In the genomic region with DNA sequence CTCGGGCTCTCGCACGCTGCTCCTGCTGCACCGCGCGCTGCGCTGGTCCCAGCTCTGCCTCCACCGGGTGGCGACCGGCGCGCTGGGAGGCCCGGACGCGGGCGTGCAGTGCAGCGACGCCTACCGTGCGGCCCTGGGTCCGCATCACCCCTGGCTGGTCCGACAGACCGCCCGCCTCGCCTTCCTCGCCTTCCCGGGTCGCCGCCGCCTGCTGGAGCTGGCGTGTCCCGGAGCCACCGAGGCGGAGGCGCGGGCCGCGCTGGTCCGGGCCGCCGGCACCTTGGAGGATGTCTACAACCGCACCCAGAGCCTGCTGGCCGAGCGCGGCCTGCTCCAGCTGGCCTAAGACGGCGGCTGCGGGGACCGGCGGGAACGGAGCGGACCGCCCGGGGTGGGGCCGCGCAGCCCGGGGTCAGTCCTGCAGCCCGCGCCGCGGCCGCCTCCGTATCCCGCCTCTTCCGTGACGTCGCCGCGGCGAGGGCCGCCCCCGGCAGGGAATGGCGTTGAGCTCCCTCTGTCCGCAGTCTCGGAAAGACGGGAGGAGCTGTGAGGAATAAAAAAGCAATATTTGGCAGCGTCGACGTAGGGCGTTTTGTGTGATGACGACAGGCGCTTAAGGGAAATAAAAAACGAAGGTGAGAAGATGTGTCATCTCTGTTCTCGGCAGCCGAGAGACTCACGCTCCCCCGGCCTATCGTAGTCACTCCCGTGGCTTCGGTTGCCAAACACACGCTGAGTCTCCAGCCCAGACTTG, we compare ENCODE assay signal across 1 cellular context.
A peak's percentile ranks its signal among the peaks of the same experiment; 100 is the strongest.
TF ChIP-seq lines count a peak whose summit lies in the region.

No MANE protein-coding gene starts in this region.

TF ChIP-seq in K562, 482 proteins besides CTCF, POLR2A, EP300 and RAD21 (continued from another document and continues in another):
- TF ChIP-seq, protein P1, sequence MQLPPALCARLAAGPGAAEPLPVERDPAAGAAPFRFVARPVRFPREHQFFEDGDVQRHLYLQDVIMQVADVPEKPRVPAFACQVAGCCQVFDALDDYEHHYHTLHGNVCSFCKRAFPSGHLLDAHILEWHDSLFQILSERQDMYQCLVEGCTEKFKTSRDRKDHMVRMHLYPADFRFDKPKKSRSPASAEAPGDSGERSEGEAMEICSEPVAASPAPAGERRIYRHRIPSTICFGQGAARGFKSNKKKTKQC (CRISPR knock-in tag; IDR thresholded peaks at IDR 0.05), result peak; percentile 44; the same call in 1 of the 2 replicates
- no peak for TF ChIP-seq HIVEP1 (CRISPR knock-in tag; IDR thresholded peaks at IDR 0.05)
- no peak for TF ChIP-seq TRIM24 (IDR thresholded peaks at IDR 0.05)
- no peak for TF ChIP-seq TEAD2 (tag; IDR thresholded peaks at IDR 0.05)
- TF ChIP-seq SRSF9 (IDR thresholded peaks at IDR 0.05; ENCODE audit: borderline replicate concordance, low read depth, low read length), result no peak
- TF ChIP-seq CTBP1 (IDR thresholded peaks at IDR 0.05; ENCODE audit: borderline replicate concordance), result peak; percentile 98
- no peak for TF ChIP-seq ZNF165 (CRISPR knock-in tag; IDR thresholded peaks at IDR 0.05; ENCODE audit: borderline replicate concordance)
- peak in 1 of 2 experiments; percentile 46; a peak in 1 of 4 replicates for TF ChIP-seq RCOR1 (IDR thresholded peaks at IDR 0.05; ENCODE audit: borderline replicate concordance in 1 of 2, low read depth in 2 of 2, low read length in 2 of 2)
- no peak for TF ChIP-seq RBM14 (IDR thresholded peaks at IDR 0.05; ENCODE audit: borderline replicate concordance, insufficient read depth, low read depth, low read length)
- TF ChIP-seq MBD2 (IDR thresholded peaks at IDR 0.05; ENCODE audit: borderline replicate concordance, low read depth), result no peak
- TF ChIP-seq NR1H2 (CRISPR knock-in tag; IDR thresholded peaks at IDR 0.05), result no peak
- TF ChIP-seq BACH1 (tag; IDR thresholded peaks at IDR 0.05), result no peak
- TF ChIP-seq TEAD4 (IDR thresholded peaks at IDR 0.05; ENCODE audit: low read length), result 0 out of 2 replicates have a peak, but pooled peaks have one; percentile 6
- no peak for TF ChIP-seq TEAD4 (CRISPR knock-in tag; IDR thresholded peaks at IDR 0.05; ENCODE audit: borderline replicate concordance)
- TF ChIP-seq NFATC3 (IDR thresholded peaks at IDR 0.05), result no peak
- TF ChIP-seq ZNF75A (CRISPR knock-in tag; IDR thresholded peaks at IDR 0.05), result no peak
- TF ChIP-seq, protein P2, sequence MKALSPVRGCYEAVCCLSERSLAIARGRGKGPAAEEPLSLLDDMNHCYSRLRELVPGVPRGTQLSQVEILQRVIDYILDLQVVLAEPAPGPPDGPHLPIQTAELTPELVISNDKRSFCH (CRISPR knock-in tag; IDR thresholded peaks at IDR 0.05), result no peak
- TF ChIP-seq, protein P2 (tag; IDR thresholded peaks at IDR 0.05), result peak; percentile 86
- no peak for TF ChIP-seq PHB (CRISPR knock-in tag; IDR thresholded peaks at IDR 0.05)
- TF ChIP-seq, protein P3, sequence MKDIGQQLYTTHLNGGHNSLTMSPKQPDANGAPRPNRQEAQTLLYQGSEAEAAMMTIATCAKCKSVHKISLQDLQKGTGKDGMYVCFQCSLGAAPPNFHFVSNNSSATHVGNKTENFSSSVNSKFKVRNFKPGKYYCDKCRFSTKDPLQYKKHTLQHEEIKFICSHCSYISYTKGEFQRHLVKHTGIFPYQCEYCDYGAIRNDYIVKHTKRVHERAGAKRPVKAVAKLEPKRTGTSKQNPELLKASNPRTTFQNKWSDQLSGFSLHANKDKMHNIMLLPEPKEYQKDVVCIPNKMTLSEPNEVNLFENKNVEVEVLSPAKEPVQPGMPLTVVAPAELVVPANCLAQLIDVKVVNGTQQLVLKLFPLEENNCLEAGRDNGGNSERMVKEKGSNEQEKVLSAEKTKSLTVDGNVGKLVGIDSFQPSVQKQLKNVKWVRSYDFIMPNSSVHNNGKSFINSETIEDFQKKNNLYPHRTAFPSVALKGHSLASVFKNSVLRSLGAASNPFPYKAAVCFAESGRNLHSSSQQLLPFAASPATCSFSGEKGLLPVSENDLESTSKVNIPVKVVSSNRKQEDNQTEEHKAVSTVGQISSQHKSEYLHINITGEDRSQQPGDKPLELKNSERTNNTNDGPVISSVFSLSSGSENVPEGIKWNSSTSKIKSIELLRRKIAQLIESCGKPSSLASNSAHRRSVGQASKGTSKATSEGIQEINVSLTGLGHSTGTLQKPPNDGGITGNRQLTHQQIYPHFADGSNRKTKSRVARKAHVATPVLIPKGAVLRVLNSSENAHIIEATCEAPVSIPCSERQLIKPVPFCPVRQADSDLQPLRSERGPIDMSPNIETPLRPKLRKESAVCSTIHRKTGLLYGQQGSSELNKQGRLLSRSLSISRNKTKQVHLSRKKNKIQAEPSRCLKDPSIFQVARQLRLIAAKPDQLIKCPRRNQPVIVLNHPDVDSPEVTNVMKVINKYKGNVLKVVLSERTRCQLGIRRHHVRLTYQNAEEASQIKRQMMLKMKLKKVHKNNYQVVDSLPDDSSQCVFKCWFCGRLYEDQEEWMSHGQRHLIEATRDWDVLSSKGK (CRISPR knock-in tag; IDR thresholded peaks at IDR 0.05), result no peak
- no peak; the same call in 1 of the 2 replicates for TF ChIP-seq ZNF24 (IDR thresholded peaks at IDR 0.05)
- no peak for TF ChIP-seq NBN (IDR thresholded peaks at IDR 0.05; ENCODE audit: low read depth)
- TF ChIP-seq SIRT6 (IDR thresholded peaks at IDR 0.05; ENCODE audit: low read depth, low read length), result no peak
- TF ChIP-seq, protein P4, sequence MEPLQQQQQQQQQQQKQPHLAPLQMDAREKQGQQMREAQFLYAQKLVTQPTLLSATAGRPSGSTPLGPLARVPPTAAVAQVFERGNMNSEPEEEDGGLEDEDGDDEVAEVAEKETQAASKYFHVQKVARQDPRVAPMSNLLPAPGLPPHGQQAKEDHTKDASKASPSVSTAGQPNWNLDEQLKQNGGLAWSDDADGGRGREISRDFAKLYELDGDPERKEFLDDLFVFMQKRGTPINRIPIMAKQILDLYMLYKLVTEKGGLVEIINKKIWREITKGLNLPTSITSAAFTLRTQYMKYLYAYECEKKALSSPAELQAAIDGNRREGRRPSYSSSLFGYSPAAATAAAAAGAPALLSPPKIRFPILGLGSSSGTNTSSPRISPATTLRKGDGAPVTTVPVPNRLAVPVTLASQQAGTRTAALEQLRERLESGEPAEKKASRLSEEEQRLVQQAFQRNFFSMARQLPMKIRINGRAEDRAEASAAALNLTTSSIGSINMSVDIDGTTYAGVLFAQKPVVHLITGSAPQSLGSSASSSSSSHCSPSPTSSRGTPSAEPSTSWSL (CRISPR knock-in tag; IDR thresholded peaks at IDR 0.05; ENCODE audit: borderline replicate concordance), result no peak
- TF ChIP-seq ZNF217 (CRISPR knock-in tag; IDR thresholded peaks at IDR 0.05), result no peak
- TF ChIP-seq ZBTB7A (IDR thresholded peaks at IDR 0.05; ENCODE audit: borderline replicate concordance, control insufficient read depth, low read depth, low read length), result peak; percentile 62; the same call in 1 of the 2 replicates
- TF ChIP-seq, protein P5, sequence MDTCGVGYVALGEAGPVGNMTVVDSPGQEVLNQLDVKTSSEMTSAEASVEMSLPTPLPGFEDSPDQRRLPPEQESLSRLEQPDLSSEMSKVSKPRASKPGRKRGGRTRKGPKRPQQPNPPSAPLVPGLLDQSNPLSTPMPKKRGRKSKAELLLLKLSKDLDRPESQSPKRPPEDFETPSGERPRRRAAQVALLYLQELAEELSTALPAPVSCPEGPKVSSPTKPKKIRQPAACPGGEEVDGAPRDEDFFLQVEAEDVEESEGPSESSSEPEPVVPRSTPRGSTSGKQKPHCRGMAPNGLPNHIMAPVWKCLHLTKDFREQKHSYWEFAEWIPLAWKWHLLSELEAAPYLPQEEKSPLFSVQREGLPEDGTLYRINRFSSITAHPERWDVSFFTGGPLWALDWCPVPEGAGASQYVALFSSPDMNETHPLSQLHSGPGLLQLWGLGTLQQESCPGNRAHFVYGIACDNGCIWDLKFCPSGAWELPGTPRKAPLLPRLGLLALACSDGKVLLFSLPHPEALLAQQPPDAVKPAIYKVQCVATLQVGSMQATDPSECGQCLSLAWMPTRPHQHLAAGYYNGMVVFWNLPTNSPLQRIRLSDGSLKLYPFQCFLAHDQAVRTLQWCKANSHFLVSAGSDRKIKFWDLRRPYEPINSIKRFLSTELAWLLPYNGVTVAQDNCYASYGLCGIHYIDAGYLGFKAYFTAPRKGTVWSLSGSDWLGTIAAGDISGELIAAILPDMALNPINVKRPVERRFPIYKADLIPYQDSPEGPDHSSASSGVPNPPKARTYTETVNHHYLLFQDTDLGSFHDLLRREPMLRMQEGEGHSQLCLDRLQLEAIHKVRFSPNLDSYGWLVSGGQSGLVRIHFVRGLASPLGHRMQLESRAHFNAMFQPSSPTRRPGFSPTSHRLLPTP (IDR thresholded peaks at IDR 0.05; ENCODE audit: borderline replicate concordance, extremely low read depth, insufficient read length), result no peak
- TF ChIP-seq CBX8 (IDR thresholded peaks at IDR 0.05; ENCODE audit: borderline replicate concordance, extremely low read depth, low read depth, low read length, poor library complexity, severe bottlenecking), result no peak
- TF ChIP-seq SMARCE1 (IDR thresholded peaks at IDR 0.05), result no peak
- TF ChIP-seq, protein P6, sequence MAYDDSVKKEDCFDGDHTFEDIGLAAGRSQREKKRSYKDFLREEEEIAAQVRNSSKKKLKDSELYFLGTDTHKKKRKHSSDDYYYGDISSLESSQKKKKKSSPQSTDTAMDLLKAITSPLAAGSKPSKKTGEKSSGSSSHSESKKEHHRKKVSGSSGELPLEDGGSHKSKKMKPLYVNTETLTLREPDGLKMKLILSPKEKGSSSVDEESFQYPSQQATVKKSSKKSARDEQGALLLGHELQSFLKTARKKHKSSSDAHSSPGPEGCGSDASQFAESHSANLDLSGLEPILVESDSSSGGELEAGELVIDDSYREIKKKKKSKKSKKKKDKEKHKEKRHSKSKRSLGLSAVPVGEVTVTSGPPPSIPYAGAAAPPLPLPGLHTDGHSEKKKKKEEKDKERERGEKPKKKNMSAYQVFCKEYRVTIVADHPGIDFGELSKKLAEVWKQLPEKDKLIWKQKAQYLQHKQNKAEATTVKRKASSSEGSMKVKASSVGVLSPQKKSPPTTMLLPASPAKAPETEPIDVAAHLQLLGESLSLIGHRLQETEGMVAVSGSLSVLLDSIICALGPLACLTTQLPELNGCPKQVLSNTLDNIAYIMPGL (CRISPR knock-in tag; IDR thresholded peaks at IDR 0.05), result no peak
- peak in 1 of 2 experiments; percentile 88; a peak in 3 of 4 replicates for TF ChIP-seq NONO (IDR thresholded peaks at IDR 0.05; ENCODE audit: low read depth in 2 of 2, low read length in 1 of 2)
- TF ChIP-seq FOXK2 (conservative IDR thresholded peaks at IDR 0.05 in 1 of 2, IDR thresholded peaks at IDR 0.05 in 1 of 2; ENCODE audit: low read depth in 2 of 2), result no peak
- TF ChIP-seq RFX5 (IDR thresholded peaks at IDR 0.05; ENCODE audit: low read depth, low read length), result no peak
- TF ChIP-seq, protein P7, sequence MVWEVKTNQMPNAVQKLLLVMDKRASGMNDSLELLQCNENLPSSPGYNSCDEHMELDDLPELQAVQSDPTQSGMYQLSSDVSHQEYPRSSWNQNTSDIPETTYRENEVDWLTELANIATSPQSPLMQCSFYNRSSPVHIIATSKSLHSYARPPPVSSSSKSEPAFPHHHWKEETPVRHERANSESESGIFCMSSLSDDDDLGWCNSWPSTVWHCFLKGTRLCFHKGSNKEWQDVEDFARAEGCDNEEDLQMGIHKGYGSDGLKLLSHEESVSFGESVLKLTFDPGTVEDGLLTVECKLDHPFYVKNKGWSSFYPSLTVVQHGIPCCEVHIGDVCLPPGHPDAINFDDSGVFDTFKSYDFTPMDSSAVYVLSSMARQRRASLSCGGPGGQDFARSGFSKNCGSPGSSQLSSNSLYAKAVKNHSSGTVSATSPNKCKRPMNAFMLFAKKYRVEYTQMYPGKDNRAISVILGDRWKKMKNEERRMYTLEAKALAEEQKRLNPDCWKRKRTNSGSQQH (CRISPR knock-in tag; IDR thresholded peaks at IDR 0.05), result no peak
- TF ChIP-seq, protein P8, sequence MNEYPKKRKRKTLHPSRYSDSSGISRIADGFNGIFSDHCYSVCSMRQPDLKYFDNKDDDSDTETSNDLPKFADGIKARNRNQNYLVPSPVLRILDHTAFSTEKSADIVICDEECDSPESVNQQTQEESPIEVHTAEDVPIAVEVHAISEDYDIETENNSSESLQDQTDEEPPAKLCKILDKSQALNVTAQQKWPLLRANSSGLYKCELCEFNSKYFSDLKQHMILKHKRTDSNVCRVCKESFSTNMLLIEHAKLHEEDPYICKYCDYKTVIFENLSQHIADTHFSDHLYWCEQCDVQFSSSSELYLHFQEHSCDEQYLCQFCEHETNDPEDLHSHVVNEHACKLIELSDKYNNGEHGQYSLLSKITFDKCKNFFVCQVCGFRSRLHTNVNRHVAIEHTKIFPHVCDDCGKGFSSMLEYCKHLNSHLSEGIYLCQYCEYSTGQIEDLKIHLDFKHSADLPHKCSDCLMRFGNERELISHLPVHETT (CRISPR knock-in tag; conservative IDR thresholded peaks at IDR 0.05 in 1 of 2, IDR thresholded peaks at IDR 0.05 in 1 of 2), result peak in 1 of 2 experiments; percentile 96; a peak in 2 of 4 replicates
- TF ChIP-seq SNRNP70 (optimal IDR thresholded peaks at IDR 0.05; ENCODE audit: low read depth, low read length), result no peak
- TF ChIP-seq ZBTB17 (CRISPR knock-in tag; IDR thresholded peaks at IDR 0.05), result no peak
- TF ChIP-seq, protein P9, sequence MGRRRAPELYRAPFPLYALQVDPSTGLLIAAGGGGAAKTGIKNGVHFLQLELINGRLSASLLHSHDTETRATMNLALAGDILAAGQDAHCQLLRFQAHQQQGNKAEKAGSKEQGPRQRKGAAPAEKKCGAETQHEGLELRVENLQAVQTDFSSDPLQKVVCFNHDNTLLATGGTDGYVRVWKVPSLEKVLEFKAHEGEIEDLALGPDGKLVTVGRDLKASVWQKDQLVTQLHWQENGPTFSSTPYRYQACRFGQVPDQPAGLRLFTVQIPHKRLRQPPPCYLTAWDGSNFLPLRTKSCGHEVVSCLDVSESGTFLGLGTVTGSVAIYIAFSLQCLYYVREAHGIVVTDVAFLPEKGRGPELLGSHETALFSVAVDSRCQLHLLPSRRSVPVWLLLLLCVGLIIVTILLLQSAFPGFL (CRISPR knock-in tag; IDR thresholded peaks at IDR 0.05), result peak; percentile 81; the same call in 1 of the 2 replicates
- no peak for TF ChIP-seq PTRF (tag; IDR thresholded peaks at IDR 0.05)
- TF ChIP-seq ZC3H4 (CRISPR knock-in tag; IDR thresholded peaks at IDR 0.05; ENCODE audit: borderline replicate concordance), result no peak
- no peak for TF ChIP-seq ZNF766 (CRISPR knock-in tag; conservative IDR thresholded peaks at IDR 0.05)
- TF ChIP-seq TBP (optimal IDR thresholded peaks at IDR 0.05; ENCODE audit: low read depth, low read length), result peak; percentile 37
- no peak; the same call in 1 of the 2 replicates for TF ChIP-seq CBX1 (IDR thresholded peaks at IDR 0.05; ENCODE audit: low read depth)
- no peak; the same call in 1 of the 2 replicates for TF ChIP-seq NR3C1 (CRISPR knock-in tag; IDR thresholded peaks at IDR 0.05)
- TF ChIP-seq, protein P10, sequence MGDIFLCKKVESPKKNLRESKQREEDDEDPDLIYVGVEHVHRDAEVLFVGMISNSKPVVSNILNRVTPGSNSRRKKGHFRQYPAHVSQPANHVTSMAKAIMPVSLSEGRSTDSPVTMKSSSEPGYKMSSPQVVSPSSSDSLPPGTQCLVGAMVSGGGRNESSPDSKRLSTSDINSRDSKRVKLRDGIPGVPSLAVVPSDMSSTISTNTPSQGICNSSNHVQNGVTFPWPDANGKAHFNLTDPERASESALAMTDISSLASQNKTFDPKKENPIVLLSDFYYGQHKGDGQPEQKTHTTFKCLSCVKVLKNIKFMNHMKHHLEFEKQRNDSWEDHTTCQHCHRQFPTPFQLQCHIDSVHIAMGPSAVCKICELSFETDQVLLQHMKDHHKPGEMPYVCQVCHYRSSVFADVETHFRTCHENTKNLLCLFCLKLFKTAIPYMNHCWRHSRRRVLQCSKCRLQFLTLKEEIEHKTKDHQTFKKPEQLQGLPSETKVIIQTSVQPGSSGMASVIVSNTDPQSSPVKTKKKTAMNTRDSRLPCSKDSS (IDR thresholded peaks at IDR 0.05; ENCODE audit: low read depth, partially characterized antibody), result no peak
- TF ChIP-seq RFX1 (IDR thresholded peaks at IDR 0.05), result no peak
